ENCODE assay signal across 10 cellular contexts in the genomic region with DNA sequence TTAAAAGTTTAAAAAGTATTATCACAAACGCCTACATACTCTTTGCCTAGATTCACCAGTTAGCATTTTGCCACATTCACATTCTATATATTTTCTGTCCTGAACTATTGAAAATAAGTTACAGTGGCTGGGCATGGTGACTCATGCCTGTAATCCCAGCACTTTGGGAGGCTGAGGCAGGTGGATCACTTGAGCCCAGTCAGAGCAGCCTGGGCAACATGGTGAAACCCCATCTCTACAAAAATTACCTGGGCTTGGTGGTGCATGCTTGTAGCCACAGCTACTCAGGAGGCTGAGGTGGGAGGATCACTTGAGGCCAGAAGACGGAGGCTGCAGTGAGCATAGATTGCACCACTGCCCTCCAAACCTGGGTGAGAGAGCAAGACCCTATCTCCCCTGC. TPM values are rescaled to one million over a fixed set of nuclear protein-coding genes. Genes with fewer than 3 reads are reported as not detected.
A peak's percentile ranks its signal among the peaks of the same experiment; 100 is the strongest.
DNase-seq lines count a peak whose midpoint lies in the region; ATAC-seq and TF ChIP-seq lines count a peak whose summit lies in the region.
"Had no signal": no experiment of that assay in that cellular context is flagged by ENCODE, and none has a peak within 500 bp of the region (broad histone marks: within the 10 kb centered on the region; RNA-seq: fewer than 3 reads in every experiment).

No MANE protein-coding gene starts in this region.

- H3K4me3 ChIP-seq in ACC112 (ENCODE audit: low read depth, low read length) (peak overlapping the region; percentile 52), lung (no peak overlapping the region)

- intact Hi-C loops in activated T-helper 1 cell treated with anti-CD3 and anti-CD28 coated beads, Interleukin-12 subunit alpha, Interleukin-12 subunit beta, Interleukin-2, Interleukin-4 antibody, amounts not matched to agents 30 ng/mL and 10 ng/mL and 1 ng/mL, durations not matched to agents 14 hours and 24 hours and 36 hours (cut with micrococcal nuclease), result loop anchor here (2.0 kb wide), 2 partner anchors 50 to 78 kb away; a partner anchor contains a TSS

- H2AFZ ChIP-seq in ACC112 (ENCODE audit: low read length, unreplicated experiment), result no peak overlapping the region

- H3K79me2 ChIP-seq in ACC112 (ENCODE audit: control insufficient read depth, insufficient read depth, low read length, unreplicated experiment), result peaks cover 83% of the 10 kb centered on the region

- H3K36me3 ChIP-seq in ACC112 (ENCODE audit: insufficient read depth, low read length) (peaks cover 20% of the 10 kb centered on the region), lung (ENCODE audit: control insufficient read depth in 2 of 2, insufficient read depth in 2 of 2, low read length in 2 of 2) (peaks cover 8 to 11% of the 10 kb centered on the region in 2 donors)

- H3K27ac Mint-ChIP-seq in activated T-helper 1 cell treated with anti-CD3 and anti-CD28 coated beads, Interleukin-12 subunit alpha, Interleukin-12 subunit beta, Interleukin-2, Interleukin-4 antibody, amounts not matched to agents 30 ng/mL and 10 ng/mL and 1 ng/mL, durations not matched to agents 14 hours and 24 hours and 36 hours, result peak overlapping the region; percentile 81

- ATAC-seq in lung (ENCODE audit: insufficient read depth, low FRiP score) (no peak), GM18909 (IDR thresholded peaks at IDR 0.05; ENCODE audit: poor library complexity, unreplicated experiment) (no peak), GM21576 (IDR thresholded peaks at IDR 0.05; ENCODE audit: unreplicated experiment) (no peak)

- H3K9me3 Mint-ChIP-seq in activated T-helper 1 cell treated with anti-CD3 and anti-CD28 coated beads, Interleukin-12 subunit alpha, Interleukin-12 subunit beta, Interleukin-2, Interleukin-4 antibody, amounts not matched to agents 30 ng/mL and 10 ng/mL and 1 ng/mL, durations not matched to agents 14 hours and 24 hours and 36 hours, result no peaks in the 10 kb centered on the region

- H3K4me1 ChIP-seq in ACC112 (ENCODE audit: control insufficient read depth, insufficient read depth, low read length, unreplicated experiment) (peaks cover 36% of the 10 kb centered on the region), lung (ENCODE audit: control insufficient read depth in 2 of 2, insufficient read depth in 2 of 2, low read length in 2 of 2) (peaks cover 16 to 23% of the 10 kb centered on the region in 2 donors)

- H3K27me3 Mint-ChIP-seq in activated T-helper 1 cell treated with anti-CD3 and anti-CD28 coated beads, Interleukin-12 subunit alpha, Interleukin-12 subunit beta, Interleukin-2, Interleukin-4 antibody, amounts not matched to agents 30 ng/mL and 10 ng/mL and 1 ng/mL, durations not matched to agents 14 hours and 24 hours and 36 hours (ENCODE audit: insufficient read depth), result no peaks in the 10 kb centered on the region

- peaks cover 21% of the 10 kb centered on the region for H3K36me3 Mint-ChIP-seq in activated T-helper 1 cell treated with anti-CD3 and anti-CD28 coated beads, Interleukin-12 subunit alpha, Interleukin-12 subunit beta, Interleukin-2, Interleukin-4 antibody, amounts not matched to agents 30 ng/mL and 10 ng/mL and 1 ng/mL, durations not matched to agents 14 hours and 24 hours and 36 hours (ENCODE audit: low read depth)

- DNase-seq in EL, result peak; percentile 22
- no peak for DNase-seq in activated T-helper 1 cell treated with anti-CD3 and anti-CD28 coated beads, Interleukin-12 subunit alpha, Interleukin-12 subunit beta, Interleukin-2, Interleukin-4 antibody, amounts not matched to agents 30 ng/mL and 10 ng/mL and 1 ng/mL, durations not matched to agents 14 hours and 24 hours and 36 hours (ENCODE audit: low spot score)
- no peak for DNase-seq in lung (ENCODE audit: low spot score)
- DNase-seq in activated effector memory CD4-positive, alpha-beta T cell treated with Interleukin-2 at 50 U/mL for 16 hours, result no peak
- DNase-seq in Ammon's horn (ENCODE audit: low spot score), result no peak

- no peak for TF ChIP-seq CTCF in lung (IDR thresholded peaks at IDR 0.05; ENCODE audit: control extremely low read depth, extremely low read depth)

- H3K27ac ChIP-seq in ACC112 (ENCODE audit: low read depth, low read length), result peak overlapping the region; percentile 84
- H3K27ac ChIP-seq in lung (ENCODE audit: low read depth in 1 of 2, low read length in 1 of 2), result peak overlapping the region; percentile 47 to 72

- H3K9me3 ChIP-seq in lung (ENCODE audit: control insufficient read depth in 2 of 2, insufficient read depth in 1 of 2, low read length in 1 of 2), result no peaks in the 10 kb centered on the region

- 88 to 90% methylated on average over 2 of the region's 2 CpGs for WGBS in lung, 2 donors

- H3K27me3 ChIP-seq in ACC112 (ENCODE audit: insufficient read depth, low read length) (no peaks in the 10 kb centered on the region), lung (ENCODE audit: control insufficient read depth, insufficient read depth) (no peaks in the 10 kb centered on the region)

- H3K4me1 Mint-ChIP-seq in activated T-helper 1 cell treated with anti-CD3 and anti-CD28 coated beads, Interleukin-12 subunit alpha, Interleukin-12 subunit beta, Interleukin-2, Interleukin-4 antibody, amounts not matched to agents 30 ng/mL and 10 ng/mL and 1 ng/mL, durations not matched to agents 14 hours and 24 hours and 36 hours (ENCODE audit: low read depth), result peaks cover 53% of the 10 kb centered on the region

- peak overlapping the region; percentile 11 for H3K4me3 Mint-ChIP-seq in activated T-helper 1 cell treated with anti-CD3 and anti-CD28 coated beads, Interleukin-12 subunit alpha, Interleukin-12 subunit beta, Interleukin-2, Interleukin-4 antibody, amounts not matched to agents 30 ng/mL and 10 ng/mL and 1 ng/mL, durations not matched to agents 14 hours and 24 hours and 36 hours

RNA-seq across cellular contexts. Expression of a gene that starts 5.3 kb away (rescaled TPM):
- total RNA-seq in activated T-helper 1 cell treated with anti-CD3 and anti-CD28 coated beads, Interleukin-12 subunit alpha, Interleukin-12 subunit beta, Interleukin-2, Interleukin-4 antibody, amounts not matched to agents 30 ng/mL and 10 ng/mL and 1 ng/mL, durations not matched to agents 14 hours and 24 hours and 36 hours, result 72.4 and 75.9 TPM in 2 replicates
- 100 to 1,000 TPM in 1 of 2 donors, 10 to 100 TPM in 1; 71.3 to 135 TPM for total RNA-seq in lung
- 100 to 1,000 TPM; 105 to 212 TPM for polyA plus RNA-seq in lung

RNA-seq across cellular contexts. Expression of a gene that starts 43.5 kb away (rescaled TPM):
- total RNA-seq in activated T-helper 1 cell treated with anti-CD3 and anti-CD28 coated beads, Interleukin-12 subunit alpha, Interleukin-12 subunit beta, Interleukin-2, Interleukin-4 antibody, amounts not matched to agents 30 ng/mL and 10 ng/mL and 1 ng/mL, durations not matched to agents 14 hours and 24 hours and 36 hours, result 254 and 256 TPM in 2 replicates
- total RNA-seq in lung, result 100 to 1,000 TPM; 164 to 310 TPM
- polyA plus RNA-seq in lung, result 100 to 1,000 TPM; 221 to 937 TPM

RNA-seq across cellular contexts. Expression of a gene that starts 58.4 kb away (rescaled TPM):
- total RNA-seq in activated T-helper 1 cell treated with anti-CD3 and anti-CD28 coated beads, Interleukin-12 subunit alpha, Interleukin-12 subunit beta, Interleukin-2, Interleukin-4 antibody, amounts not matched to agents 30 ng/mL and 10 ng/mL and 1 ng/mL, durations not matched to agents 14 hours and 24 hours and 36 hours, result not detected in 2 replicates
- total RNA-seq in lung, result not detected
- polyA plus RNA-seq in lung, result under 1 TPM; 0.04 to 0.07 TPM
- total RNA-seq: posterior vena cava; T-helper 1 cell treated with Interleukin-12 subunit alpha and Interleukin-12 subunit beta and Interleukin-4 antibody, amounts not matched to agents 30 ng/mL and 1 ng/mL, for 36 hours had no signal
